In the genomic region with DNA sequence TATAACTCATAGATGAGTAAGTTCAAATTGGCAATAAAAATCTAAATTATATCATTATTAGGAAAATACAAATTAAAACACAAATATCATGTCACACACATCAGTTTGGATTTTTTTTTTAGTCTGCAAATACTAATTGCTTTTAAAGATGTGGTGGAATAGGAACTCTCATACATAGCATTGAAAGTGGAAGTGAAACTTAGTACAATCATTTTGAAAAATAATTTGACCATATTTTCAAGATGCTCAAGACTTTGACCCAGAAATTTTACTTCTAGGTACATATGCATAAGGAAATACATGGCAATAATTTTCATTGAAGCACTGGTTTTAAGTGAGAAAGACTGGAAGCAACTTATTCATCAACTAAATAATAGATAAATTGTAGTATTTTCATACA, we compare ENCODE assay signal across 9 cellular contexts.
DNase-seq lines count a peak whose midpoint lies in the region; ATAC-seq, FAIRE-seq and TF ChIP-seq lines count a peak whose summit lies in the region.
"Had no signal": no experiment of that assay in that cellular context is flagged by ENCODE, and none has a peak within 500 bp of the region (broad histone marks: within the 10 kb centered on the region; RNA-seq: fewer than 3 reads in every experiment).

No MANE protein-coding gene starts in this region.

- no peak overlapping the region for H3K4me2 ChIP-seq in GM12878 (ENCODE audit: control insufficient read depth, insufficient read depth)

- no peaks in the 10 kb centered on the region for H3K4me1 ChIP-seq in GM12878 (ENCODE audit: control insufficient read depth, insufficient read depth, low read length)
- H3K4me1 ChIP-seq: esophagus muscularis mucosa had no signal

- ATAC-seq in GM19035 (IDR thresholded peaks at IDR 0.05; ENCODE audit: unreplicated experiment) (peak; percentile 91), GM21723 (IDR thresholded peaks at IDR 0.05; ENCODE audit: unreplicated experiment) (peak; percentile 97), HG03108 (IDR thresholded peaks at IDR 0.05; ENCODE audit: unreplicated experiment) (peak; percentile 88), GM12878 (peak; percentile 90)

- SMC1A ChIA-PET in GM12878 (lab: Charles Lee; ENCODE audit: uncharacterized antibody, unreplicated experiment): interaction anchor here (0.6 kb wide), 1 partner anchor 865 kb away, joined by 5 read pairs; no protein-coding TSS in a partner anchor

- H3K9me3 ChIP-seq in GM12878 (replicated peaks; ENCODE audit: control insufficient read depth, insufficient read depth, low read length): no peaks in the 10 kb centered on the region

- no peak overlapping the region for H2AFZ ChIP-seq in GM12878 (ENCODE audit: control insufficient read depth, low read depth, low read length)

- POLR2A ChIA-PET in GM12878 (lab: Charles Lee): no interaction called here

- no peak for TF ChIP-seq POLR2A in GM12878 (IDR thresholded peaks at IDR 0.05; ENCODE audit: low read depth, low read length)

- H3K27ac ChIP-seq in GM12878 (ENCODE audit: control insufficient read depth, insufficient read depth): no peak overlapping the region
- H3K27ac ChIP-seq: esophagus muscularis mucosa had no signal

- H3K79me2 ChIP-seq in GM12878 (ENCODE audit: control insufficient read depth, insufficient read depth, low read length): no peaks in the 10 kb centered on the region

- TF ChIP-seq EP300 in GM12878 (IDR thresholded peaks at IDR 0.05; ENCODE audit: borderline replicate concordance in 1 of 2, control insufficient read depth in 1 of 2, low read depth in 2 of 2, low read length in 2 of 2): peak in 1 of 2 experiments; percentile 73; a peak in 2 of 4 replicates

- intact Hi-C loops in GM12878 (cut with micrococcal nuclease; ENCODE audit: unreplicated experiment): no loop called here

- H4K20me1 ChIP-seq in GM12878 (ENCODE audit: control insufficient read depth, insufficient read depth): no peaks in the 10 kb centered on the region

- no TSS peak for BruUV-seq in GM12878 (replicated peaks; lab: Mats Ljungman, UMichigan)

- H3K9ac ChIP-seq in GM12878 (ENCODE audit: control insufficient read depth, insufficient read depth, low read length): no peak overlapping the region

- RAD21 ChIA-PET in GM12878 (lab: Charles Lee; ENCODE audit: unreplicated experiment): no interaction called here

- no peak for TF ChIP-seq RAD21 in GM12878 (IDR thresholded peaks at IDR 0.05; ENCODE audit: insufficient read depth, low read depth, low read length)

- DNase-seq in GM12878 (ENCODE audit: low read depth, low spot score) (no peak), NCI-H2107 (lab: John Stamatoyannopoulos, UW) (no peak), NCI-H524 (lab: John Stamatoyannopoulos, UW) (no peak)
- DNase-seq in stimulated activated CD4-positive, alpha-beta T cell treated with anti-CD3 and anti-CD28 coated beads, Interleukin-1b, Interleukin-23, amount 100 ng/mL, for 48 hours: no peak
- DNase-seq: activated naive CD4-positive, alpha-beta T cell had no signal

- in situ Hi-C loops in GM12878 (cut with MboI): no loop called here

- CTCF ChIA-PET in GM12878 (lab: Yijun Ruan, JAX): no interaction called here

- no peaks in the 10 kb centered on the region for H3K27me3 ChIP-seq in GM12878 (replicated peaks in 1 of 2; ENCODE audit: control insufficient read depth in 2 of 2, insufficient read depth in 2 of 2, low read length in 1 of 2)
- H3K27me3 ChIP-seq: esophagus muscularis mucosa had no signal

- peak; percentile 62 for FAIRE-seq in GM12878 (lab: Jason Lieb, UNC)

- no peak overlapping the region for H3K4me3 ChIP-seq in GM12878
- H3K4me3 ChIP-seq: esophagus muscularis mucosa had no signal

- no peaks in the 10 kb centered on the region for H3K36me3 ChIP-seq in GM12878 (ENCODE audit: control insufficient read depth in 2 of 2, insufficient read depth in 2 of 2, low read length in 1 of 2)
- H3K36me3 ChIP-seq: esophagus muscularis mucosa had no signal

- no peak for TF ChIP-seq CTCF in GM12878 (IDR thresholded peaks at IDR 0.05 in 2 of 3, conservative IDR thresholded peaks at IDR 0.05 in 1 of 3; ENCODE audit: control insufficient read depth in 2 of 3, extremely low read depth in 1 of 3, insufficient read depth in 1 of 3, low read depth in 3 of 3, low read length in 3 of 3)

TF ChIP-seq in GM12878, 131 proteins besides CTCF, POLR2A, EP300 and RAD21 (continues in another document):
- TF ChIP-seq, protein P1, sequence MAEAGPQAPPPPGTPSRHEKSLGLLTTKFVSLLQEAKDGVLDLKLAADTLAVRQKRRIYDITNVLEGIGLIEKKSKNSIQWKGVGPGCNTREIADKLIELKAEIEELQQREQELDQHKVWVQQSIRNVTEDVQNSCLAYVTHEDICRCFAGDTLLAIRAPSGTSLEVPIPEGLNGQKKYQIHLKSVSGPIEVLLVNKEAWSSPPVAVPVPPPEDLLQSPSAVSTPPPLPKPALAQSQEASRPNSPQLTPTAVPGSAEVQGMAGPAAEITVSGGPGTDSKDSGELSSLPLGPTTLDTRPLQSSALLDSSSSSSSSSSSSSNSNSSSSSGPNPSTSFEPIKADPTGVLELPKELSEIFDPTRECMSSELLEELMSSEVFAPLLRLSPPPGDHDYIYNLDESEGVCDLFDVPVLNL (IDR thresholded peaks at IDR 0.05; ENCODE audit: low read depth, low read length): no peak
- TF ChIP-seq, protein P2, sequence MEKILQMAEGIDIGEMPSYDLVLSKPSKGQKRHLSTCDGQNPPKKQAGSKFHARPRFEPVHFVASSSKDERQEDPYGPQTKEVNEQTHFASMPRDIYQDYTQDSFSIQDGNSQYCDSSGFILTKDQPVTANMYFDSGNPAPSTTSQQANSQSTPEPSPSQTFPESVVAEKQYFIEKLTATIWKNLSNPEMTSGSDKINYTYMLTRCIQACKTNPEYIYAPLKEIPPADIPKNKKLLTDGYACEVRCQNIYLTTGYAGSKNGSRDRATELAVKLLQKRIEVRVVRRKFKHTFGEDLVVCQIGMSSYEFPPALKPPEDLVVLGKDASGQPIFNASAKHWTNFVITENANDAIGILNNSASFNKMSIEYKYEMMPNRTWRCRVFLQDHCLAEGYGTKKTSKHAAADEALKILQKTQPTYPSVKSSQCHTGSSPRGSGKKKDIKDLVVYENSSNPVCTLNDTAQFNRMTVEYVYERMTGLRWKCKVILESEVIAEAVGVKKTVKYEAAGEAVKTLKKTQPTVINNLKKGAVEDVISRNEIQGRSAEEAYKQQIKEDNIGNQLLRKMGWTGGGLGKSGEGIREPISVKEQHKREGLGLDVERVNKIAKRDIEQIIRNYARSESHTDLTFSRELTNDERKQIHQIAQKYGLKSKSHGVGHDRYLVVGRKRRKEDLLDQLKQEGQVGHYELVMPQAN (conservative IDR thresholded peaks at IDR 0.05): no peak
- peak; percentile 52; the same call in 1 of the 2 replicates for TF ChIP-seq IRF4 (IDR thresholded peaks at IDR 0.05; ENCODE audit: low read depth, low read length)
- no peak for TF ChIP-seq YY1 (IDR thresholded peaks at IDR 0.05; ENCODE audit: low read depth, low read length)
- TF ChIP-seq DPF2 (IDR thresholded peaks at IDR 0.05): peak; percentile 82
- TF ChIP-seq CBX3 (IDR thresholded peaks at IDR 0.05; ENCODE audit: borderline replicate concordance, low read depth): no peak
- TF ChIP-seq HDGF (IDR thresholded peaks at IDR 0.05): no peak
- TF ChIP-seq ETV6 (conservative IDR thresholded peaks at IDR 0.05 in 1 of 2, IDR thresholded peaks at IDR 0.05 in 1 of 2; ENCODE audit: borderline replicate concordance in 1 of 2, low read depth in 1 of 2): no peak
- no peak for TF ChIP-seq TCF3 (IDR thresholded peaks at IDR 0.05; ENCODE audit: borderline replicate concordance, insufficient read depth, low read depth, low read length)
- no peak for TF ChIP-seq HDAC2 (IDR thresholded peaks at IDR 0.05)
- TF ChIP-seq RUNX3 (IDR thresholded peaks at IDR 0.05; ENCODE audit: low read length): peak; percentile 73
- peak; percentile 69; the same call in 1 of the 2 replicates for TF ChIP-seq SPI1 (IDR thresholded peaks at IDR 0.05; ENCODE audit: borderline replicate concordance, insufficient read depth, low read depth, low read length)
- TF ChIP-seq MAX (IDR thresholded peaks at IDR 0.05; ENCODE audit: low read depth, low read length): no peak
- TF ChIP-seq ZNF687 (IDR thresholded peaks at IDR 0.05): no peak
- peak; percentile 70; the same call in 1 of the 2 replicates for TF ChIP-seq ZNF217 (IDR thresholded peaks at IDR 0.05)
